In genomic region chr2:108594132-108594981, GRCh38 we compare ENCODE assay signal across 8 cellular contexts.
DNase-seq lines count a peak whose midpoint lies in the region; ATAC-seq, FAIRE-seq and TF ChIP-seq lines count a peak whose summit lies in the region.

No MANE protein-coding gene starts in this region.

- H3K36me3 Mint-ChIP-seq in type B pancreatic cell: no peaks in the 10 kb centered on the region

- H3K36me3 ChIP-seq in brain microvascular endothelial cell (replicated peaks): no peaks in the 10 kb centered on the region

- H3K4me3 ChIP-seq in brain microvascular endothelial cell (ENCODE audit: low read depth, low read length): peak overlapping the region; percentile 12

- peak; percentile 74 for FAIRE-seq in GM18507 (lab: Jason Lieb, UNC)

- no peak for DNase-seq in GM18507 (ENCODE audit: extremely low spot score, insufficient read length, low read depth)
- DNase-seq in MV-4-11 (lab: John Stamatoyannopoulos, UW): peak; percentile 95
- DNase-seq in brain microvascular endothelial cell: peak; percentile 88
- peak; percentile 85 for DNase-seq in medulla oblongata (ENCODE audit: extremely low spot score)
- no peak for DNase-seq in type B pancreatic cell (ENCODE audit: extremely low spot score, unreplicated experiment)
- no peak for DNase-seq in NK-92 treated with Interleukin-12 subunit alpha and Interleukin-12 subunit beta, amount 100 ng/mL, for 24 hours (lab: John Stamatoyannopoulos, UW)
- DNase-seq in NCI-H524 (lab: John Stamatoyannopoulos, UW): no peak

- peak; percentile 90 for ATAC-seq in HG02571 (IDR thresholded peaks at IDR 0.05; ENCODE audit: unreplicated experiment)

- no peak overlapping the region for H3K4me3 Mint-ChIP-seq in type B pancreatic cell

- in situ Hi-C loops in brain microvascular endothelial cell (cut with HindIII; ENCODE audit: low pct_ligation_motif_present, low sequenced_read_pairs): no loop called here

- peak overlapping the region; percentile 99 for H3K27ac ChIP-seq in brain microvascular endothelial cell

- no peaks in the 10 kb centered on the region for H3K27me3 Mint-ChIP-seq in type B pancreatic cell

- H3K27me3 ChIP-seq in brain microvascular endothelial cell (replicated peaks): no peaks in the 10 kb centered on the region

- peak overlapping the region; percentile 10 for H3K27ac Mint-ChIP-seq in type B pancreatic cell

- H3K9me3 Mint-ChIP-seq in type B pancreatic cell: no peaks in the 10 kb centered on the region

- peaks cover 28% of the 10 kb centered on the region for H3K4me1 Mint-ChIP-seq in type B pancreatic cell (ENCODE audit: unreplicated experiment)

- no peak for TF ChIP-seq CTCF in brain microvascular endothelial cell (IDR thresholded peaks at IDR 0.05; ENCODE audit: low read depth, low read length, missing control alignments)
- TF ChIP-seq CTCF in type B pancreatic cell (conservative IDR thresholded peaks at IDR 0.05): no peak

Comparison
In these comparisons a context has a peak if more than half of its experiments do, and no peak if none do; other contexts are left out.
1. DNase-seq: peak in MV-4-11 (single experiment), brain microvascular endothelial cell (single experiment) and medulla oblongata (single experiment); none in GM18507 (single experiment), type B pancreatic cell (single experiment), NK-92 treated with Interleukin-12 subunit alpha and Interleukin-12 subunit beta, amount 100 ng/mL, for 24 hours (single experiment) and NCI-H524 (0 of 2).